ENCODE assay signal across 20 cellular contexts in genomic region chr4:19806865-19807264, GRCh38.
DNase-seq lines count a peak whose midpoint lies in the region; ATAC-seq and TF ChIP-seq lines count a peak whose summit lies in the region.
"Had no signal": no experiment of that assay in that cellular context is flagged by ENCODE, and none has a peak within 500 bp of the region (broad histone marks: within the 10 kb centered on the region; RNA-seq: fewer than 3 reads in every experiment).

No MANE protein-coding gene starts in this region.

- POLR2A ChIA-PET in Caco-2 (lab: Charles Lee), result no interaction called here

- peak overlapping the region; percentile 14; the same call in 1 of the 2 replicates for H2AFZ ChIP-seq in GM23248

- H3K9me2 ChIP-seq in GM23248 (ENCODE audit: insufficient read depth), result no peaks in the 10 kb centered on the region

- CTCF ChIA-PET in Caco-2 (lab: Charles Lee), result no interaction called here

- H3K27ac ChIP-seq in GM23248, result peak overlapping the region; percentile 81
- H3K27ac ChIP-seq: HL-60 had no signal

- ATAC-seq in HG03460 (IDR thresholded peaks at IDR 0.05; ENCODE audit: unreplicated experiment) (no peak), sciatic nerve (no peak)
- ATAC-seq: HCT116, K562 had no signal

- no peaks in the 10 kb centered on the region for H3K27me3 ChIP-seq in GM23248 (replicated peaks; ENCODE audit: insufficient read depth)
- H3K27me3 ChIP-seq in Caco-2 (replicated peaks; ENCODE audit: control insufficient read depth, insufficient read depth, low read length), result no peaks in the 10 kb centered on the region

- peak overlapping the region; percentile 69 for H3K9ac ChIP-seq in GM23248

- no peaks in the 10 kb centered on the region for H3K36me3 Mint-ChIP-seq in Caco-2 (ENCODE audit: insufficient read depth, unreplicated experiment)
- H3K36me3 Mint-ChIP-seq: CD14-positive monocyte had no signal

- H3K79me2 ChIP-seq in GM23248 (ENCODE audit: insufficient read depth), result no peaks in the 10 kb centered on the region

- no peak for TF ChIP-seq CTCF in Caco-2 (IDR thresholded peaks at IDR 0.05; ENCODE audit: insufficient read depth in 1 of 2, low read depth in 1 of 2, low read length in 1 of 2, severe bottlenecking in 1 of 2, unreplicated experiment in 1 of 2)

- no peaks in the 10 kb centered on the region for H4K20me1 ChIP-seq in GM23248 (ENCODE audit: insufficient read depth)

- H3K27ac Mint-ChIP-seq in Caco-2 (ENCODE audit: unreplicated experiment), result no peak overlapping the region
- H3K27ac Mint-ChIP-seq: CD14-positive monocyte had no signal

- H3K27me3 Mint-ChIP-seq in Caco-2 (ENCODE audit: insufficient read depth, unreplicated experiment), result no peaks in the 10 kb centered on the region

- H3K4me3 Mint-ChIP-seq in Caco-2 (ENCODE audit: unreplicated experiment), result no peak overlapping the region
- H3K4me3 Mint-ChIP-seq: CD14-positive monocyte had no signal

- H3K4me1 ChIP-seq in GM23248 (ENCODE audit: insufficient read depth), result peaks cover 41% of the 10 kb centered on the region
- no peaks in the 10 kb centered on the region for H3K4me1 ChIP-seq in Caco-2

- H3K9me3 ChIP-seq in GM23248 (ENCODE audit: low read depth) (no peaks in the 10 kb centered on the region), Caco-2 (no peaks in the 10 kb centered on the region)

- H3K4me2 ChIP-seq in GM23248 (ENCODE audit: unreplicated experiment), result peak overlapping the region; percentile 68

- H3F3A ChIP-seq in GM23248 (ENCODE audit: insufficient read depth), result peaks cover 12% of the 10 kb centered on the region; the same call in 1 of the 2 replicates

- no TSS peak for BruUV-seq in Caco-2 (replicated peaks; lab: Mats Ljungman, UMichigan)

- H3K36me3 ChIP-seq in GM23248 (ENCODE audit: low read depth) (no peaks in the 10 kb centered on the region), Caco-2 (ENCODE audit: control insufficient read depth, insufficient read depth, low read length) (no peaks in the 10 kb centered on the region)

- H3K4me1 Mint-ChIP-seq in Caco-2 (ENCODE audit: low read depth, unreplicated experiment), result no peaks in the 10 kb centered on the region
- H3K4me1 Mint-ChIP-seq: CD14-positive monocyte had no signal

- no peak overlapping the region for H3K4me3 ChIP-seq in GM23248
- H3K4me3 ChIP-seq in Caco-2 (ENCODE audit: low read depth, low read length), result no peak overlapping the region
- H3K4me3 ChIP-seq: K562 had no signal

- DNase-seq in GM23248 (peak; percentile 41), amniotic epithelial cell (ENCODE audit: low read depth) (peak; percentile 18), kidney glomerular epithelial cell (lab: John Stamatoyannopoulos, UW) (peak; percentile 55), renal cortical epithelial cell (ENCODE audit: low read depth) (peak; percentile 66), Caco-2 (no peak), sciatic nerve (ENCODE audit: low spot score) (no peak), AG20443 (ENCODE audit: low spot score) (no peak)
- DNase-seq: COR-L47, DMS79, GDM1, NCI-H1048, NCI-H2107, NCI-H446, NCI-H748 treated with DMSO at 0.1 percent for 48 hours, SHP77 had no signal

- intact Hi-C loops in Caco-2 (cut with micrococcal nuclease; ENCODE audit: unreplicated experiment), result no loop called here
- intact Hi-C loops in sciatic nerve (cut with DNase I), result no loop called here

- H3K9me3 Mint-ChIP-seq in Caco-2 (ENCODE audit: unreplicated experiment), result no peaks in the 10 kb centered on the region

- in situ Hi-C loops in GM23248 (cut with MboI), result no loop called here

- WGBS in GM23248 (ENCODE audit: low coverage in 1 of 2, low lambda C conversion rate in 2 of 2, missing lambda C conversion rate in 2 of 2), 2 experiments, result 37 to 50% methylated on average over 1 of the region's 1 CpG

Comparison
In these comparisons a context has a peak if more than half of its experiments do, and no peak if none do; other contexts are left out.
1. DNase-seq: peak in GM23248 (single experiment), amniotic epithelial cell (single experiment), kidney glomerular epithelial cell (single experiment) and renal cortical epithelial cell (single experiment); none in Caco-2 (0 of 2), sciatic nerve (single experiment) and AG20443 (single experiment).